In genomic region chr17:40107266-40107980, GRCh38 we compare ENCODE assay signal across 8 cellular contexts. TPM values are rescaled to one million over a fixed set of nuclear protein-coding genes. Genes with fewer than 3 reads are reported as not detected.
DNase-seq lines count a peak whose midpoint lies in the region; ATAC-seq, FAIRE-seq and TF ChIP-seq lines count a peak whose summit lies in the region.

No MANE protein-coding gene starts in this region.

- no peaks in the 10 kb centered on the region for H3K79me2 ChIP-seq in H9 (ENCODE audit: insufficient read depth, low read length)
- H3K79me2 ChIP-seq in hepatocyte, result no peaks in the 10 kb centered on the region

- H3K23me2 ChIP-seq in H9 (ENCODE audit: insufficient read length, low read depth, low read length, poor library complexity, severe bottlenecking), result no peaks in the 10 kb centered on the region

- TF ChIP-seq CTCF in H9 (conservative IDR thresholded peaks at IDR 0.05) (no peak), activated B cell treated with CpG ODN at 0.5 μM for 24 hours (IDR thresholded peaks at IDR 0.05) (no peak), hepatocyte (IDR thresholded peaks at IDR 0.05; ENCODE audit: poor library complexity) (no peak), spleen (IDR thresholded peaks at IDR 0.05 in 8 of 11, conservative IDR thresholded peaks at IDR 0.05 in 3 of 11) (no peak)

- H3K36me3 Mint-ChIP-seq in H9 (ENCODE audit: insufficient read depth in 1 of 3, low read depth in 3 of 3) (no peaks in the 10 kb centered on the region), activated B cell treated with CpG ODN at 0.5 μM for 24 hours (ENCODE audit: low read depth) (no peaks in the 10 kb centered on the region)

- peak overlapping the region; percentile 37 for H3K4me2 ChIP-seq in H9 (ENCODE audit: insufficient read depth, insufficient read length, low read length)
- H3K4me2 ChIP-seq in hepatocyte, result peak overlapping the region; percentile 60

- H3K4ac ChIP-seq in H9 (ENCODE audit: low read depth, low read length), result no peak overlapping the region

- H2BK120ac ChIP-seq in H9 (ENCODE audit: low read depth, low read length, poor library complexity, severe bottlenecking), result no peak overlapping the region

- CTCF ChIA-PET in activated B cell treated with CpG ODN at 0.5 μM for 24 hours (lab: Charles Lee), result interaction anchor here (0.8 to 1.5 kb wide), 2 partner anchors 21 to 32 kb away, joined by 3 to 4 read pairs; no protein-coding TSS in a partner anchor

- H3K9me3 ChIP-seq in H9 (ENCODE audit: control insufficient read depth, low read depth, low read length) (no peaks in the 10 kb centered on the region), hepatocyte (ENCODE audit: low read depth) (no peaks in the 10 kb centered on the region), spleen (no peaks in the 10 kb centered on the region)

- no peak overlapping the region for H4K91ac ChIP-seq in H9 (ENCODE audit: insufficient read length, low read depth, low read length)

- no CpG with 5 or more reads among the region's 12 CpGs for WGBS in H9 (ENCODE audit: extremely low coverage, insufficient read length, low lambda C conversion rate)
- WGBS in hepatocyte (ENCODE audit: low lambda C conversion rate, missing lambda C conversion rate), result 55% methylated on average over 12 of the region's 12 CpGs
- 16 to 33% (median 23%) methylated on average over 12 of the region's 12 CpGs for WGBS in spleen, 5 donors

- peak overlapping the region in 2 of 3 experiments; percentile 86 to 89; a peak in 2 of 7 replicates for H3K27ac Mint-ChIP-seq in H9
- peak overlapping the region; percentile 83 for H3K27ac Mint-ChIP-seq in activated B cell treated with CpG ODN at 0.5 μM for 24 hours

- H3K14ac ChIP-seq in H9 (ENCODE audit: insufficient read depth, low read length), result peak overlapping the region; percentile 54; the same call in 1 of the 2 replicates

- H3K27ac ChIP-seq in H9 (ENCODE audit: insufficient read length, low read depth, low read length) (no peak overlapping the region), hepatocyte (peak overlapping the region; percentile 77), spleen (peak overlapping the region; percentile 67 to 91 (median 88))

- H2BK15ac ChIP-seq in H9 (ENCODE audit: low read depth, low read length), result no peak overlapping the region

- peak; percentile 50 for DNase-seq in H9
- DNase-seq in activated B cell treated with CpG ODN at 0.5 μM for 24 hours, result no peak
- no peak for DNase-seq in hepatocyte (ENCODE audit: low spot score)
- DNase-seq in spleen, result peak; percentile 61
- no peak for DNase-seq in NCI-H748 (lab: John Stamatoyannopoulos, UW; ENCODE audit: unreplicated experiment)
- no peak for DNase-seq in stimulated activated CD4-positive, alpha-beta T cell treated with anti-CD3 and anti-CD28 coated beads, Interleukin-1b, Interleukin-23, amount 100 ng/mL, for 48 hours
- DNase-seq in AG08395 (ENCODE audit: low spot score), result no peak
- no peak for DNase-seq in H54 (ENCODE audit: insufficient read length, low spot score)

- H3K4me3 ChIP-seq in hepatocyte, result no peak overlapping the region
- H3K4me3 ChIP-seq in spleen, result peak overlapping the region in 1 of 8 donors; percentile 48

- H3K27me3 Mint-ChIP-seq in H9 (ENCODE audit: low read depth) (peaks cover 48% of the 10 kb centered on the region), activated B cell treated with CpG ODN at 0.5 μM for 24 hours (no peaks in the 10 kb centered on the region)

- H3K36me3 ChIP-seq in hepatocyte (replicated peaks; ENCODE audit: insufficient read depth, low read depth), result no peaks in the 10 kb centered on the region
- H3K36me3 ChIP-seq in spleen, result no peaks in the 10 kb centered on the region

- no peaks in the 10 kb centered on the region for H3K9me2 ChIP-seq in hepatocyte (replicated peaks; ENCODE audit: insufficient read depth)

- FAIRE-seq in H54 (lab: Jason Lieb, UNC), result no peak

- H2BK12ac ChIP-seq in H9 (ENCODE audit: insufficient read length, low read depth, low read length), result peak overlapping the region; percentile 92

- intact Hi-C loops in activated B cell treated with CpG ODN at 0.5 μM for 24 hours (cut with micrococcal nuclease), result no loop called here
- intact Hi-C loops in spleen (cut with DNase I; ENCODE audit: low total_unique reads), result no loop called here

- no peak overlapping the region for H3T11ph ChIP-seq in H9 (ENCODE audit: low read length)

- H2AK5ac ChIP-seq in H9 (ENCODE audit: insufficient read length, low read length), result no peak overlapping the region

- POLR2A ChIA-PET in activated B cell treated with CpG ODN at 0.5 μM for 24 hours (lab: Charles Lee), result interaction anchor here (0.5 to 1.3 kb wide), 6 partner anchors 8 to 106 kb away, joined by 3 to 7 read pairs (median 4); partner anchors contain the start of genes MED24 and MSL1

- H2BK20ac ChIP-seq in H9 (ENCODE audit: low read depth, low read length, poor library complexity, severe bottlenecking), result no peak overlapping the region

- H3K18ac ChIP-seq in H9 (ENCODE audit: insufficient read length, low read depth, low read length), result peak overlapping the region; percentile 81

- H3K79me1 ChIP-seq in H9 (ENCODE audit: insufficient read depth, low read depth, low read length, poor library complexity, severe bottlenecking), result no peaks in the 10 kb centered on the region

- ATAC-seq in activated B cell treated with CpG ODN at 0.5 μM for 24 hours (ENCODE audit: low read depth), result peak; percentile 29

- H3K4me1 ChIP-seq in H9 (ENCODE audit: insufficient read depth, low read length) (peaks cover 27% of the 10 kb centered on the region; the same call in 1 of the 2 replicates), hepatocyte (ENCODE audit: insufficient read depth) (peaks cover 67% of the 10 kb centered on the region), spleen (peaks cover 59 to 100% (median 88%) of the 10 kb centered on the region in 6 donors)

- H3K56ac ChIP-seq in H9 (ENCODE audit: insufficient read length, low read depth, low read length), result no peak overlapping the region

- H3K9ac ChIP-seq in H9 (ENCODE audit: extremely low read depth, insufficient read length, low read length), result no peak overlapping the region

- H2BK5ac ChIP-seq in H9 (ENCODE audit: insufficient read length, low read length), result no peak overlapping the region

- no peak overlapping the region for H3K23ac ChIP-seq in H9 (ENCODE audit: insufficient read length, low read depth, low read length)

- peaks cover 2% of the 10 kb centered on the region; the same call in 1 of the 2 replicates for H3K27me3 ChIP-seq in H9 (ENCODE audit: insufficient read depth, low read length)
- H3K27me3 ChIP-seq in hepatocyte, result no peaks in the 10 kb centered on the region
- no peaks in the 10 kb centered on the region for H3K27me3 ChIP-seq in spleen (replicated peaks in 1 of 7)

- TF ChIP-seq POLR2A in spleen (IDR thresholded peaks at IDR 0.05) (no peak), H54 (IDR thresholded peaks at IDR 0.05; ENCODE audit: low read depth, low read length) (no peak)

- H2AFZ ChIP-seq in H9 (ENCODE audit: low read length) (peak overlapping the region; percentile 17), hepatocyte (peak overlapping the region; percentile 44)

- H3K4me3 Mint-ChIP-seq in H9 (peak overlapping the region; percentile 22 to 28; a peak in 2 of 5 replicates), activated B cell treated with CpG ODN at 0.5 μM for 24 hours (peak overlapping the region; percentile 72)

- no peaks in the 10 kb centered on the region for H4K20me1 ChIP-seq in H9 (ENCODE audit: control insufficient read depth, insufficient read depth, insufficient read length)
- no peaks in the 10 kb centered on the region for H4K20me1 ChIP-seq in hepatocyte (ENCODE audit: insufficient read depth, poor library complexity, severe bottlenecking)

- no peak overlapping the region for H4K5ac ChIP-seq in H9 (ENCODE audit: insufficient read length, low read depth, low read length)

- H3K4me1 Mint-ChIP-seq in H9 (peaks cover 84 to 92% of the 10 kb centered on the region in 2 experiments), activated B cell treated with CpG ODN at 0.5 μM for 24 hours (peaks cover 67% of the 10 kb centered on the region)

- H4K8ac ChIP-seq in H9 (replicated peaks; ENCODE audit: insufficient read length, low read depth, low read length), result no peak overlapping the region

- H3K9me3 Mint-ChIP-seq in H9 (no peaks in the 10 kb centered on the region; a peak in 1 of 5 replicates), activated B cell treated with CpG ODN at 0.5 μM for 24 hours (no peaks in the 10 kb centered on the region)

RNA-seq across cellular contexts. Expression of gene NR1D1, which starts 7.0 kb away (rescaled TPM):
- 8.6 and 8.7 TPM in 2 replicates for total RNA-seq in H9 (2021)
- total RNA-seq in activated B cell treated with CpG ODN at 0.5 μM for 24 hours, result 5.5 and 6.1 TPM in 2 replicates
- 2.3 and 3.0 TPM in 2 replicates for total RNA-seq in hepatocyte
- polyA plus RNA-seq in hepatocyte, result 6.9 and 7.1 TPM in 2 replicates
- 10 to 100 TPM in 4 of 7 donors, 1 to 10 TPM in 3; 5.5 to 15.8 (median 10.2) TPM for total RNA-seq in spleen
- 1 to 10 TPM; 3.3 to 6.4 (median 5.2) TPM for polyA plus RNA-seq in spleen

RNA-seq across cellular contexts. Expression of gene MSL1, which starts 14.3 kb away (rescaled TPM):
- 101 and 105 TPM in 2 replicates for total RNA-seq in H9 (2021)
- 84.5 and 101 TPM in 2 replicates for total RNA-seq in activated B cell treated with CpG ODN at 0.5 μM for 24 hours
- total RNA-seq in hepatocyte, result 71.9 and 81.6 TPM in 2 replicates
- polyA plus RNA-seq in hepatocyte, result 26.7 and 31.4 TPM in 2 replicates
- total RNA-seq in spleen, result 100 to 1,000 TPM; 101 to 154 (median 127) TPM
- 10 to 100 TPM; 52.6 to 85.0 (median 73.3) TPM for polyA plus RNA-seq in spleen

RNA-seq across cellular contexts. Expression of gene CASC3, which starts 32.9 kb away (rescaled TPM):
- total RNA-seq in H9 (2021), result 123 and 137 TPM in 2 replicates
- 110 and 119 TPM in 2 replicates for total RNA-seq in activated B cell treated with CpG ODN at 0.5 μM for 24 hours
- 26.7 and 30.2 TPM in 2 replicates for total RNA-seq in hepatocyte
- 33.0 and 37.5 TPM in 2 replicates for polyA plus RNA-seq in hepatocyte
- 100 to 1,000 TPM in 1 of 7 donors, 10 to 100 TPM in 6; 67.0 to 105 (median 78.5) TPM for total RNA-seq in spleen
- 10 to 100 TPM; 20.2 to 38.9 (median 35.0) TPM for polyA plus RNA-seq in spleen

RNA-seq across cellular contexts. Expression of gene THRA, which starts 44.7 kb away (rescaled TPM):
- 9.8 and 10.1 TPM in 2 replicates for total RNA-seq in H9 (2021)
- total RNA-seq in activated B cell treated with CpG ODN at 0.5 μM for 24 hours, result 5.4 and 5.9 TPM in 2 replicates
- total RNA-seq in hepatocyte, result 35.3 and 40.2 TPM in 2 replicates
- 20.7 and 22.5 TPM in 2 replicates for polyA plus RNA-seq in hepatocyte
- total RNA-seq in spleen, result 10 to 100 TPM; 14.6 to 36.1 (median 19.7) TPM
- polyA plus RNA-seq in spleen, result 10 to 100 TPM in 1 of 3 donors, 1 to 10 TPM in 2; 3.9 to 12.9 (median 4.7) TPM

RNA-seq across cellular contexts. Expression of gene MED24, which starts 53.2 kb away (rescaled TPM):
- total RNA-seq in H9 (2021) (104 and 105 TPM in 2 replicates), activated B cell treated with CpG ODN at 0.5 μM for 24 hours (110 and 127 TPM in 2 replicates), hepatocyte (55.7 and 66.8 TPM in 2 replicates), spleen (100 to 1,000 TPM in 1 of 7 donors, 10 to 100 TPM in 6; 71.7 to 102 (median 79.1) TPM)
- polyA plus RNA-seq in hepatocyte (69.8 and 69.9 TPM in 2 replicates), spleen (10 to 100 TPM; 29.2 to 54.4 (median 42.7) TPM)

Comparison
In these comparisons a context has a peak if more than half of its experiments do, and no peak if none do; other contexts are left out.
1. DNase-seq: peak in H9 (single experiment) and spleen (single experiment); none in activated B cell treated with CpG ODN at 0.5 μM for 24 hours (single experiment), hepatocyte (single experiment), NCI-H748 (single experiment), stimulated activated CD4-positive, alpha-beta T cell treated with anti-CD3 and anti-CD28 coated beads, Interleukin-1b, Interleukin-23, amount 100 ng/mL, for 48 hours (single experiment), AG08395 (single experiment) and H54 (single experiment).